8 cellular contexts compared by ENCODE assay signal in genomic region chr6:2733324-2733723, GRCh38. TPM values are rescaled to one million over a fixed set of nuclear protein-coding genes. Genes with fewer than 3 reads are reported as not detected.
DNase-seq lines count a peak whose midpoint lies in the region; ATAC-seq lines count a peak whose summit lies in the region.

No MANE protein-coding gene starts in this region.

- peak overlapping the region in 1 of 3 donors; percentile 61 for H3K9ac ChIP-seq in skeletal muscle tissue (ENCODE audit: low read depth in 1 of 3, low read length in 3 of 3)

- H3K9me3 ChIP-seq in skeletal muscle tissue (ENCODE audit: control insufficient read depth in 3 of 3, low read length in 3 of 3) = no peaks in the 10 kb centered on the region

- peak overlapping the region; percentile 38 for H3K27ac ChIP-seq in skeletal muscle tissue (ENCODE audit: low read depth, low read length)

- peak; percentile 86 for ATAC-seq in GM18498 (IDR thresholded peaks at IDR 0.05; ENCODE audit: unreplicated experiment)
- ATAC-seq in GM21825 (IDR thresholded peaks at IDR 0.05; ENCODE audit: unreplicated experiment) = peak; percentile 93
- ATAC-seq in central memory CD8-positive, alpha-beta T cell (replicated peaks; ENCODE audit: extremely low read depth, poor library complexity, severe bottlenecking) = peak; percentile 81

- H3K27me3 Mint-ChIP-seq in central memory CD8-positive, alpha-beta T cell = peaks cover 20% of the 10 kb centered on the region

- H3K4me3 Mint-ChIP-seq in central memory CD8-positive, alpha-beta T cell = no peak overlapping the region

- no peak overlapping the region for H3K27ac Mint-ChIP-seq in central memory CD8-positive, alpha-beta T cell (ENCODE audit: low read depth)

- H3K4me1 ChIP-seq in skeletal muscle tissue (ENCODE audit: control insufficient read depth in 3 of 3, insufficient read depth in 3 of 3, low read length in 3 of 3) = peaks cover 34 to 60% (median 46%) of the 10 kb centered on the region in 3 donors

- no peaks in the 10 kb centered on the region for H3K4me1 Mint-ChIP-seq in central memory CD8-positive, alpha-beta T cell

- no peaks in the 10 kb centered on the region for H3K36me3 Mint-ChIP-seq in central memory CD8-positive, alpha-beta T cell (ENCODE audit: insufficient read depth)

- no peaks in the 10 kb centered on the region for H3K9me3 Mint-ChIP-seq in central memory CD8-positive, alpha-beta T cell

- H3K36me3 ChIP-seq in skeletal muscle tissue (ENCODE audit: control insufficient read depth in 3 of 3, insufficient read depth in 3 of 3, low read length in 3 of 3) = no peaks in the 10 kb centered on the region

- no peaks in the 10 kb centered on the region for H3K27me3 ChIP-seq in skeletal muscle tissue (ENCODE audit: control insufficient read depth in 3 of 3, insufficient read depth in 3 of 3, low read length in 3 of 3)

- H3K4me3 ChIP-seq in skeletal muscle tissue (ENCODE audit: low read length in 3 of 3) = peak overlapping the region in 2 of 3 donors; percentile 30 to 33

- DNase-seq in MV-4-11 (lab: John Stamatoyannopoulos, UW) = peak; percentile 100
- peak in 1 of 2 donors; percentile 21 for DNase-seq in central memory CD8-positive, alpha-beta T cell (ENCODE audit: low spot score in 2 of 2)
- no peak for DNase-seq in NCI-H524 treated with DMSO at 0.1 percent for 48 hours (lab: John Stamatoyannopoulos, UW)
- DNase-seq in NCI-H2029 treated with DMSO at 0.1 percent for 48 hours (lab: John Stamatoyannopoulos, UW) = no peak
- no peak for DNase-seq in NK-92 (lab: John Stamatoyannopoulos, UW; ENCODE audit: unreplicated experiment)

RNA-seq across cellular contexts. Expression of gene MYLK4, which starts 17.4 kb away (rescaled TPM):
- 5.7 TPM for total RNA-seq in skeletal muscle tissue

RNA-seq across cellular contexts. Expression of gene WRNIP1, which starts 31.9 kb away (rescaled TPM):
- total RNA-seq in skeletal muscle tissue = 27.7 TPM
